Comparison of ENCODE assay signal across 3 cellular contexts in genomic region chr11:70292166-70292565, GRCh38.
"Had no signal": no experiment of that assay in that cellular context is flagged by ENCODE, and none has a peak within 500 bp of the region (broad histone marks: within the 10 kb centered on the region; RNA-seq: fewer than 3 reads in every experiment).

No MANE protein-coding gene starts in this region.

- ATAC-seq: GM12878 had no signal

- DNase-seq: GDM1, GF-D8 had no signal
